7 cellular contexts compared by ENCODE assay signal in the genomic region with DNA sequence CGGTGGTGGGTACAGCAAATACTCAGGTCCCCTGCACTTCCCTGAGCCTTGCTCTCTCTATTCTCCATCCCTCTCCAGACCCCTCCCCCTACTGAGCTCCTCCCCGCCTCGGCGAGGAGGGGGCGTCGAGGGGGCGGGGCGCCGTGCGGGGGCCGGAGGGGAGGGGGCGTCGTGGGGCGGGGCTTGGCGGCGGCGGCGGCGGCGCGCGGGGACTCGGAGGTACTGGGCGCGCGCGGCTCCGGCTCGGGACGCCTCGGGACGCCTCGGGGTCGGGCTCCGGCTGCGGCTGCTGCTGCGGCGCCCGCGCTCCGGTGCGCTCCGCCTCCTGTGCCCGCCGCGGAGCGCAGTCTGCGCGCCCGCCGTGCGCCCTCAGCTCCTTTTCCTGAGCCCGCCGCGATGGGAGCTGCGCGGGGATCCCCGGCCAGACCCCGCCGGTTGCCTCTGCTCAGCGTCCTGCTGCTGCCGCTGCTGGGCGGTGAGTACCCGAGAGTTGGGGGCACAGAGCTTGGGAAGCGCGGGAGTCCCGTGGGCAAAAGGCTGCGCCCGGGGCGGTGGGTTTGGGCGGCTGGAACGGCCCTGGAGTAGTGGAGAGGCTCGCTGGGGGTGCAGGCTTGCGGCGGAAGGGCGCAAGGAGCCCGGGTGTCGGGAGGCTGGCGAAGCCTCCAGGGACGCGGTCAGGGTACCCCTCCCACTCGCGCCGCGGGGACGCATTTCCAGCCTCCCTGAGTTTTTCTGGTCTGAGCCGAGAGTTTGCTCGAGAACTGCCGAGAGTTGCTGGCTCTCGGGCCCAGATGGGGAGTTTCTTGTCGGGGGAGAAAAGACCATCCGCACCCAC. TPM values are rescaled to one million over a fixed set of nuclear protein-coding genes. Genes with fewer than 3 reads are reported as not detected.
DNase-seq lines count a peak whose midpoint lies in the region; ATAC-seq and TF ChIP-seq lines count a peak whose summit lies in the region.

A gene (plus strand): TSS at position 222 of the 835 bp plus-strand sequence. CDS start 175 bp downstream, at position 397.

- H3K4me3 Mint-ChIP-seq in WTC11: peak within 1 kb of the TSS; percentile 84

- DNase-seq in GDM1 (lab: John Stamatoyannopoulos, UW) (peak; percentile 79), NCI-H128 (lab: John Stamatoyannopoulos, UW; ENCODE audit: unreplicated experiment) (peak; percentile 86), WTC11 (ENCODE audit: low spot score) (peak; percentile 86), epithelial cell of proximal tubule (ENCODE audit: low read depth) (no peak), ureter (ENCODE audit: low spot score) (peak; percentile 62)

- TF ChIP-seq CTCF in WTC11 (IDR thresholded peaks at IDR 0.05) (no peak), epithelial cell of proximal tubule (conservative IDR thresholded peaks at IDR 0.05; ENCODE audit: low read depth, low read length) (no peak)

- CTCF ChIA-PET in WTC11 (lab: Charles Lee): interaction anchor here (0.5 to 3.2 kb wide), 27 partner anchors 12 to 232 kb away, joined by 3 to 50 read pairs (median 4); a partner anchor contains a TSS

- H3K36me3 Mint-ChIP-seq in WTC11: no peaks in the 10 kb centered on the region

- no peak within 1 kb of the TSS for H3K27ac ChIP-seq in muscle layer of colon (ENCODE audit: low read depth, low read length)

- no peaks in the 10 kb centered on the region for H3K9me3 ChIP-seq in muscle layer of colon (ENCODE audit: low read length)

- no peaks in the 10 kb centered on the region; the same call in 1 of the 2 replicates for H3K27me3 Mint-ChIP-seq in WTC11 (ENCODE audit: low read depth)

- POLR2A ChIA-PET in WTC11 (lab: Charles Lee): interaction anchor here (0.6 to 2.6 kb wide), 18 partner anchors 12 to 211 kb away, joined by 3 to 10 read pairs (median 4); a partner anchor contains a TSS

- peak within 1 kb of the TSS; percentile 9 for H3K9ac ChIP-seq in muscle layer of colon (ENCODE audit: low read length)

- peaks cover 10 to 14% of the 10 kb centered on the region in 2 donors for H3K27me3 ChIP-seq in muscle layer of colon (ENCODE audit: control insufficient read depth in 1 of 2, insufficient read depth in 2 of 2, low read length in 2 of 2)

- H3K4me1 Mint-ChIP-seq in WTC11: peaks cover 38% of the 10 kb centered on the region

- no peaks in the 10 kb centered on the region for H3K9me3 Mint-ChIP-seq in WTC11

- peak within 1 kb of the TSS; percentile 77 for H3K4me3 ChIP-seq in epithelial cell of proximal tubule (ENCODE audit: low read depth, low read length)
- peak within 1 kb of the TSS; percentile 53 to 55 for H3K4me3 ChIP-seq in muscle layer of colon (ENCODE audit: low read depth in 1 of 2, low read length in 2 of 2)

- H3K27ac Mint-ChIP-seq in WTC11: no peak within 1 kb of the TSS

- peaks cover 16% of the 10 kb centered on the region for H3K36me3 ChIP-seq in muscle layer of colon (ENCODE audit: insufficient read depth, low read length)

- peak; percentile 73 for ATAC-seq in WTC11
- no peak for ATAC-seq in GM19035 (IDR thresholded peaks at IDR 0.05; ENCODE audit: unreplicated experiment)

- H3K4me1 ChIP-seq in muscle layer of colon (ENCODE audit: insufficient read depth, low read length): peaks cover 6% of the 10 kb centered on the region

TF ChIP-seq in WTC11, 78 proteins besides CTCF, POLR2A, EP300 and RAD21 (continues in another document):
- TF ChIP-seq, protein P1, sequence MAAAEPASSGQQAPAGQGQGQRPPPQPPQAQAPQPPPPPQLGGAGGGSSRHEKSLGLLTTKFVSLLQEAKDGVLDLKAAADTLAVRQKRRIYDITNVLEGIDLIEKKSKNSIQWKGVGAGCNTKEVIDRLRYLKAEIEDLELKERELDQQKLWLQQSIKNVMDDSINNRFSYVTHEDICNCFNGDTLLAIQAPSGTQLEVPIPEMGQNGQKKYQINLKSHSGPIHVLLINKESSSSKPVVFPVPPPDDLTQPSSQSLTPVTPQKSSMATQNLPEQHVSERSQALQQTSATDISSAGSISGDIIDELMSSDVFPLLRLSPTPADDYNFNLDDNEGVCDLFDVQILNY (CRISPR knock-in tag; IDR thresholded peaks at IDR 0.05): 0 out of 2 replicates have a peak, but pooled peaks have one; percentile 24
- no peak for TF ChIP-seq FOXK1 (CRISPR knock-in tag; IDR thresholded peaks at IDR 0.05)
- TF ChIP-seq KAT7 (CRISPR knock-in tag; IDR thresholded peaks at IDR 0.05; ENCODE audit: borderline replicate concordance): no peak
- TF ChIP-seq, protein P2, sequence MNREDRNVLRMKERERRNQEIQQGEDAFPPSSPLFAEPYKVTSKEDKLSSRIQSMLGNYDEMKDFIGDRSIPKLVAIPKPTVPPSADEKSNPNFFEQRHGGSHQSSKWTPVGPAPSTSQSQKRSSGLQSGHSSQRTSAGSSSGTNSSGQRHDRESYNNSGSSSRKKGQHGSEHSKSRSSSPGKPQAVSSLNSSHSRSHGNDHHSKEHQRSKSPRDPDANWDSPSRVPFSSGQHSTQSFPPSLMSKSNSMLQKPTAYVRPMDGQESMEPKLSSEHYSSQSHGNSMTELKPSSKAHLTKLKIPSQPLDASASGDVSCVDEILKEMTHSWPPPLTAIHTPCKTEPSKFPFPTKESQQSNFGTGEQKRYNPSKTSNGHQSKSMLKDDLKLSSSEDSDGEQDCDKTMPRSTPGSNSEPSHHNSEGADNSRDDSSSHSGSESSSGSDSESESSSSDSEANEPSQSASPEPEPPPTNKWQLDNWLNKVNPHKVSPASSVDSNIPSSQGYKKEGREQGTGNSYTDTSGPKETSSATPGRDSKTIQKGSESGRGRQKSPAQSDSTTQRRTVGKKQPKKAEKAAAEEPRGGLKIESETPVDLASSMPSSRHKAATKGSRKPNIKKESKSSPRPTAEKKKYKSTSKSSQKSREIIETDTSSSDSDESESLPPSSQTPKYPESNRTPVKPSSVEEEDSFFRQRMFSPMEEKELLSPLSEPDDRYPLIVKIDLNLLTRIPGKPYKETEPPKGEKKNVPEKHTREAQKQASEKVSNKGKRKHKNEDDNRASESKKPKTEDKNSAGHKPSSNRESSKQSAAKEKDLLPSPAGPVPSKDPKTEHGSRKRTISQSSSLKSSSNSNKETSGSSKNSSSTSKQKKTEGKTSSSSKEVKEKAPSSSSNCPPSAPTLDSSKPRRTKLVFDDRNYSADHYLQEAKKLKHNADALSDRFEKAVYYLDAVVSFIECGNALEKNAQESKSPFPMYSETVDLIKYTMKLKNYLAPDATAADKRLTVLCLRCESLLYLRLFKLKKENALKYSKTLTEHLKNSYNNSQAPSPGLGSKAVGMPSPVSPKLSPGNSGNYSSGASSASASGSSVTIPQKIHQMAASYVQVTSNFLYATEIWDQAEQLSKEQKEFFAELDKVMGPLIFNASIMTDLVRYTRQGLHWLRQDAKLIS (CRISPR knock-in tag; IDR thresholded peaks at IDR 0.05; ENCODE audit: borderline replicate concordance): no peak
- TF ChIP-seq TCF7 (CRISPR knock-in tag; IDR thresholded peaks at IDR 0.05; ENCODE audit: low read depth): 0 out of 2 replicates have a peak, but pooled peaks have one; percentile 39
- TF ChIP-seq, protein P3, sequence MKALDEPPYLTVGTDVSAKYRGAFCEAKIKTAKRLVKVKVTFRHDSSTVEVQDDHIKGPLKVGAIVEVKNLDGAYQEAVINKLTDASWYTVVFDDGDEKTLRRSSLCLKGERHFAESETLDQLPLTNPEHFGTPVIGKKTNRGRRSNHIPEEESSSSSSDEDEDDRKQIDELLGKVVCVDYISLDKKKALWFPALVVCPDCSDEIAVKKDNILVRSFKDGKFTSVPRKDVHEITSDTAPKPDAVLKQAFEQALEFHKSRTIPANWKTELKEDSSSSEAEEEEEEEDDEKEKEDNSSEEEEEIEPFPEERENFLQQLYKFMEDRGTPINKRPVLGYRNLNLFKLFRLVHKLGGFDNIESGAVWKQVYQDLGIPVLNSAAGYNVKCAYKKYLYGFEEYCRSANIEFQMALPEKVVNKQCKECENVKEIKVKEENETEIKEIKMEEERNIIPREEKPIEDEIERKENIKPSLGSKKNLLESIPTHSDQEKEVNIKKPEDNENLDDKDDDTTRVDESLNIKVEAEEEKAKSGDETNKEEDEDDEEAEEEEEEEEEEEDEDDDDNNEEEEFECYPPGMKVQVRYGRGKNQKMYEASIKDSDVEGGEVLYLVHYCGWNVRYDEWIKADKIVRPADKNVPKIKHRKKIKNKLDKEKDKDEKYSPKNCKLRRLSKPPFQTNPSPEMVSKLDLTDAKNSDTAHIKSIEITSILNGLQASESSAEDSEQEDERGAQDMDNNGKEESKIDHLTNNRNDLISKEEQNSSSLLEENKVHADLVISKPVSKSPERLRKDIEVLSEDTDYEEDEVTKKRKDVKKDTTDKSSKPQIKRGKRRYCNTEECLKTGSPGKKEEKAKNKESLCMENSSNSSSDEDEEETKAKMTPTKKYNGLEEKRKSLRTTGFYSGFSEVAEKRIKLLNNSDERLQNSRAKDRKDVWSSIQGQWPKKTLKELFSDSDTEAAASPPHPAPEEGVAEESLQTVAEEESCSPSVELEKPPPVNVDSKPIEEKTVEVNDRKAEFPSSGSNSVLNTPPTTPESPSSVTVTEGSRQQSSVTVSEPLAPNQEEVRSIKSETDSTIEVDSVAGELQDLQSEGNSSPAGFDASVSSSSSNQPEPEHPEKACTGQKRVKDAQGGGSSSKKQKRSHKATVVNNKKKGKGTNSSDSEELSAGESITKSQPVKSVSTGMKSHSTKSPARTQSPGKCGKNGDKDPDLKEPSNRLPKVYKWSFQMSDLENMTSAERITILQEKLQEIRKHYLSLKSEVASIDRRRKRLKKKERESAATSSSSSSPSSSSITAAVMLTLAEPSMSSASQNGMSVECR (CRISPR knock-in tag; IDR thresholded peaks at IDR 0.05; ENCODE audit: borderline replicate concordance): peak; percentile 81
- TF ChIP-seq SP1 (CRISPR knock-in tag; conservative IDR thresholded peaks at IDR 0.05): peak; percentile 79
- TF ChIP-seq, protein P4, sequence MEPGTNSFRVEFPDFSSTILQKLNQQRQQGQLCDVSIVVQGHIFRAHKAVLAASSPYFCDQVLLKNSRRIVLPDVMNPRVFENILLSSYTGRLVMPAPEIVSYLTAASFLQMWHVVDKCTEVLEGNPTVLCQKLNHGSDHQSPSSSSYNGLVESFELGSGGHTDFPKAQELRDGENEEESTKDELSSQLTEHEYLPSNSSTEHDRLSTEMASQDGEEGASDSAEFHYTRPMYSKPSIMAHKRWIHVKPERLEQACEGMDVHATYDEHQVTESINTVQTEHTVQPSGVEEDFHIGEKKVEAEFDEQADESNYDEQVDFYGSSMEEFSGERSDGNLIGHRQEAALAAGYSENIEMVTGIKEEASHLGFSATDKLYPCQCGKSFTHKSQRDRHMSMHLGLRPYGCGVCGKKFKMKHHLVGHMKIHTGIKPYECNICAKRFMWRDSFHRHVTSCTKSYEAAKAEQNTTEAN (CRISPR knock-in tag; IDR thresholded peaks at IDR 0.05): peak; percentile 63; the same call in 1 of the 2 replicates
- no peak for TF ChIP-seq JUN (CRISPR knock-in tag; IDR thresholded peaks at IDR 0.05)
- TF ChIP-seq NR2C2 (CRISPR knock-in tag; IDR thresholded peaks at IDR 0.05): no peak

RNA-seq across cellular contexts. Expression of the gene that starts here (rescaled TPM):
- total RNA-seq in WTC11 (2021) (151 to 165 TPM (median 160 TPM) in 3 replicates), epithelial cell of proximal tubule (84.6 and 91.2 TPM in 2 replicates), ureter (52.0 TPM)
